ENCODE assay signal across 22 cellular contexts in genomic region chr1:110464340-110464739, GRCh38. TPM values are rescaled to one million over a fixed set of nuclear protein-coding genes. Genes with fewer than 3 reads are reported as not detected.
A peak's percentile ranks its signal among the peaks of the same experiment; 100 is the strongest.
DNase-seq lines count a peak whose midpoint lies in the region; ATAC-seq, FAIRE-seq and TF ChIP-seq lines count a peak whose summit lies in the region.
"Had no signal": no experiment of that assay in that cellular context is flagged by ENCODE, and none has a peak within 500 bp of the region (broad histone marks: within the 10 kb centered on the region; RNA-seq: fewer than 3 reads in every experiment).

No MANE protein-coding gene starts in this region.

- H3K9me3 Mint-ChIP-seq in immature natural killer cell: no peaks in the 10 kb centered on the region
- H3K9me3 Mint-ChIP-seq: activated naive CD8-positive, alpha-beta T cell treated with anti-CD3 and anti-CD28 coated beads, Interleukin-2, amount 10 ng/mL, durations not matched to agents 7 days and 5 days; dendritic cell treated with granulocyte-macrophage colony-stimulating factor and Interleukin-4, amounts not matched to agents 40 ng/mL and 50 ng/mL, for 4 days; stimulated activated naive B cell treated with anti-CD40 and anti-IgM and Interleukin-4, amounts not matched to agents 10 μg/mL and 1 μg/mL and 100 μg/mL, for 72 hours; T-helper 1 cell treated with Interleukin-12 subunit alpha and Interleukin-12 subunit beta and Interleukin-4 antibody, amounts not matched to agents 30 μg/mL and 1 μg/mL, for 36 hours had no signal

- no TSS peak for BruUV-seq in K562 (replicated peaks; lab: Mats Ljungman, UMichigan)

- TF ChIP-seq CTCF in K562 (IDR thresholded peaks at IDR 0.05 in 2 of 3, conservative IDR thresholded peaks at IDR 0.05 in 1 of 3; ENCODE audit: insufficient read depth in 2 of 3, low read depth in 1 of 3, low read length in 3 of 3) (no peak), foreskin keratinocyte (conservative IDR thresholded peaks at IDR 0.05) (no peak), heart right ventricle (IDR thresholded peaks at IDR 0.05) (no peak)

- no peak overlapping the region for H3K27ac Mint-ChIP-seq in immature natural killer cell
- H3K27ac Mint-ChIP-seq: activated naive CD8-positive, alpha-beta T cell treated with anti-CD3 and anti-CD28 coated beads, Interleukin-2, amount 10 ng/mL, durations not matched to agents 7 days and 5 days; dendritic cell treated with granulocyte-macrophage colony-stimulating factor and Interleukin-4, amounts not matched to agents 40 ng/mL and 50 ng/mL, for 4 days; stimulated activated naive B cell treated with anti-CD40 and anti-IgM and Interleukin-4, amounts not matched to agents 10 μg/mL and 1 μg/mL and 100 μg/mL, for 72 hours; T-helper 1 cell treated with Interleukin-12 subunit alpha and Interleukin-12 subunit beta and Interleukin-4 antibody, amounts not matched to agents 30 μg/mL and 1 μg/mL, for 36 hours had no signal

- no peaks in the 10 kb centered on the region for H3K9me1 ChIP-seq in K562 (ENCODE audit: control insufficient read depth, insufficient read depth, low read length)

- no peaks in the 10 kb centered on the region for H3K79me2 ChIP-seq in K562 (ENCODE audit: control insufficient read depth, insufficient read depth, low read length)

- ATAC-seq in K562 (no peak), foreskin keratinocyte (peak; percentile 54), heart right ventricle (no peak)
- ATAC-seq: stimulated activated naive B cell treated with anti-CD40 and anti-IgM and Interleukin-4, amounts not matched to agents 10 μg/mL and 1 μg/mL and 100 μg/mL, for 72 hours had no signal

- CTCF ChIA-PET in K562 (lab: Yijun Ruan, JAX; ENCODE audit: low intra/inter-chr PET ratio): interaction anchor here (0.8 kb wide), 1 partner anchor 257 kb away, joined by 7 read pairs; no protein-coding TSS in a partner anchor

- no peak for TF ChIP-seq POLR2A in K562 (conservative IDR thresholded peaks at IDR 0.05)

- H3K4me1 Mint-ChIP-seq in immature natural killer cell: no peaks in the 10 kb centered on the region
- H3K4me1 Mint-ChIP-seq: activated naive CD8-positive, alpha-beta T cell treated with anti-CD3 and anti-CD28 coated beads, Interleukin-2, amount 10 ng/mL, durations not matched to agents 7 days and 5 days; stimulated activated naive B cell treated with anti-CD40 and anti-IgM and Interleukin-4, amounts not matched to agents 10 μg/mL and 1 μg/mL and 100 μg/mL, for 72 hours had no signal

- no peak overlapping the region for H3K27ac ChIP-seq in K562 (ENCODE audit: extremely low read depth, low read depth, low read length)
- peak overlapping the region; percentile 76 for H3K27ac ChIP-seq in foreskin keratinocyte
- H3K27ac ChIP-seq in small intestine (ENCODE audit: low read depth in 1 of 2, low read length in 1 of 2): no peak overlapping the region
- H3K27ac ChIP-seq in heart right ventricle: no peak overlapping the region
- H3K27ac ChIP-seq: vagina had no signal

- 2% methylated on average over 2 of the region's 2 CpGs for WGBS in K562 (ENCODE audit: insufficient coverage, low coverage, missing lambda C conversion rate)
- 51 to 71% (median 52%) methylated on average over 2 of the region's 2 CpGs for WGBS in small intestine, 3 donors
- WGBS in heart right ventricle, 2 donors: 74 to 85% methylated on average over 2 of the region's 2 CpGs

- DNase-seq in ELR (ENCODE audit: low read depth) (peak; percentile 34), K562 (ENCODE audit: extremely low read depth in 1 of 4, low spot score in 3 of 4) (no peak), foreskin keratinocyte (peak in 1 of 2 donors; percentile 68), small intestine (peak; percentile 10), heart right ventricle (no peak), immature natural killer cell (no peak)
- no peak for DNase-seq in activated naive CD4-positive, alpha-beta T cell (lab: John Stamatoyannopoulos, UW)
- DNase-seq in stimulated activated CD4-positive, alpha-beta T cell treated with anti-CD3 and anti-CD28 coated beads, Interleukin-2, amount 100 ng/mL, for 24 hours: no peak
- DNase-seq: activated CD8-positive, alpha-beta memory T cell treated with anti-CD3 and anti-CD28 coated beads, Interleukin-2, amount 50 U/mL, for 48 hours; activated naive CD8-positive, alpha-beta T cell treated with anti-CD3 and anti-CD28 coated beads, Interleukin-2, amount 10 ng/mL, durations not matched to agents 7 days and 5 days; H7; islet precursor cell; Kasumi-1; NCI-H187 treated with DMSO at 0.1 percent for 48 hours; NCI-H526 treated with DMSO at 0.1 percent for 48 hours; stimulated activated naive B cell treated with anti-CD40 and anti-IgM and Interleukin-4, amounts not matched to agents 10 μg/mL and 1 μg/mL and 100 μg/mL, for 72 hours had no signal

- POLR2A ChIA-PET in K562 (lab: Yijun Ruan, JAX): interaction anchor here (0.6 to 1.0 kb wide), 3 partner anchors 32 to 955 kb away, joined by 3 to 8 read pairs (median 4); no protein-coding TSS in a partner anchor

- peaks cover 4 to 7% of the 10 kb centered on the region in 2 experiments; a peak in 3 of 5 replicates for H3K4me1 ChIP-seq in K562 (replicated peaks in 1 of 2; ENCODE audit: control insufficient read depth in 2 of 2, insufficient read depth in 2 of 2, low read length in 2 of 2)
- H3K4me1 ChIP-seq in foreskin keratinocyte: peaks cover 19% of the 10 kb centered on the region
- no peaks in the 10 kb centered on the region for H3K4me1 ChIP-seq in small intestine (ENCODE audit: control insufficient read depth in 2 of 2, insufficient read depth in 1 of 2, low read depth in 1 of 2, low read length in 1 of 2)
- peaks cover 0 to 17% (median 6%) of the 10 kb centered on the region in 9 donors for H3K4me1 ChIP-seq in heart right ventricle

- no peaks in the 10 kb centered on the region for H3K36me3 Mint-ChIP-seq in immature natural killer cell
- H3K36me3 Mint-ChIP-seq: activated naive CD8-positive, alpha-beta T cell treated with anti-CD3 and anti-CD28 coated beads, Interleukin-2, amount 10 ng/mL, durations not matched to agents 7 days and 5 days; stimulated activated naive B cell treated with anti-CD40 and anti-IgM and Interleukin-4, amounts not matched to agents 10 μg/mL and 1 μg/mL and 100 μg/mL, for 72 hours had no signal

- peaks cover 0 to 1% (median 0%) of the 10 kb centered on the region in 3 donors for H3K27me3 Mint-ChIP-seq in immature natural killer cell (ENCODE audit: low read depth in 3 of 3)
- H3K27me3 Mint-ChIP-seq: dendritic cell treated with granulocyte-macrophage colony-stimulating factor and Interleukin-4, amounts not matched to agents 40 ng/mL and 50 ng/mL, for 4 days had no signal

- H4K20me1 ChIP-seq in K562 (replicated peaks; ENCODE audit: control insufficient read depth, insufficient read depth, low read length): peaks cover 3% of the 10 kb centered on the region; the same call in 1 of the 2 replicates

- H3K4me3 ChIP-seq in K562 (no peak overlapping the region), small intestine (ENCODE audit: low read depth in 1 of 2, low read length in 2 of 2) (no peak overlapping the region), heart right ventricle (no peak overlapping the region)
- H3K4me3 ChIP-seq: vagina had no signal

- H3K4me3 Mint-ChIP-seq in immature natural killer cell: no peak overlapping the region
- H3K4me3 Mint-ChIP-seq: activated naive CD8-positive, alpha-beta T cell treated with anti-CD3 and anti-CD28 coated beads, Interleukin-2, amount 10 ng/mL, durations not matched to agents 7 days and 5 days; dendritic cell treated with granulocyte-macrophage colony-stimulating factor and Interleukin-4, amounts not matched to agents 40 ng/mL and 50 ng/mL, for 4 days; stimulated activated naive B cell treated with anti-CD40 and anti-IgM and Interleukin-4, amounts not matched to agents 10 μg/mL and 1 μg/mL and 100 μg/mL, for 72 hours; T-helper 1 cell treated with Interleukin-12 subunit alpha and Interleukin-12 subunit beta and Interleukin-4 antibody, amounts not matched to agents 30 μg/mL and 1 μg/mL, for 36 hours had no signal

- no peak overlapping the region for H3K4me2 ChIP-seq in K562 (ENCODE audit: insufficient read depth, low read length)

- H3K27me3 ChIP-seq in K562 (ENCODE audit: control insufficient read depth in 2 of 2, insufficient read depth in 2 of 2, low read length in 2 of 2) (no peaks in the 10 kb centered on the region; a peak in 1 of 5 replicates), foreskin keratinocyte (no peaks in the 10 kb centered on the region), small intestine (ENCODE audit: control insufficient read depth in 2 of 2, insufficient read depth in 2 of 2, low read length in 2 of 2) (no peaks in the 10 kb centered on the region), heart right ventricle (no peaks in the 10 kb centered on the region)
- H3K27me3 ChIP-seq: vagina had no signal

- no peaks in the 10 kb centered on the region for H3K36me3 ChIP-seq in K562 (ENCODE audit: control insufficient read depth, insufficient read depth, low read length)
- no peaks in the 10 kb centered on the region for H3K36me3 ChIP-seq in small intestine (ENCODE audit: control insufficient read depth in 2 of 2, insufficient read depth in 2 of 2, low read length in 2 of 2)
- H3K36me3 ChIP-seq in heart right ventricle: no peaks in the 10 kb centered on the region
- H3K36me3 ChIP-seq: vagina had no signal

- intact Hi-C loops in K562 (cut with micrococcal nuclease): loop anchor here (10.0 kb wide), 1 partner anchor 410 kb away; no protein-coding TSS in a partner anchor
- intact Hi-C loops in heart right ventricle (cut with DNase I): loop anchor here in 8 of 10 donors (5.0 to 10.0 kb wide), 4 partner anchors 52 to 262 kb away; no protein-coding TSS in a partner anchor

- in situ Hi-C loops in K562 (cut with MboI): no loop called here

- no peak overlapping the region for H2AFZ ChIP-seq in K562 (ENCODE audit: low read depth, low read length)

- no peak for TF ChIP-seq RAD21 in K562 (CRISPR knock-in tag; conservative IDR thresholded peaks at IDR 0.05 in 1 of 2, IDR thresholded peaks at IDR 0.05 in 1 of 2)

- FAIRE-seq in K562 (lab: Jason Lieb, UNC) (no peak), small intestine (lab: Jason Lieb, UNC) (no peak)
- FAIRE-seq: frontal cortex, RCC 7860 had no signal

- H3K9me3 ChIP-seq in K562 (replicated peaks; ENCODE audit: control insufficient read depth, insufficient read depth, low read depth, low read length): no peaks in the 10 kb centered on the region
- no peaks in the 10 kb centered on the region for H3K9me3 ChIP-seq in small intestine (ENCODE audit: control insufficient read depth, low read depth)
- H3K9me3 ChIP-seq in heart right ventricle: no peaks in the 10 kb centered on the region
- H3K9me3 ChIP-seq: vagina had no signal

- no peak for TF ChIP-seq EP300 in K562 (IDR thresholded peaks at IDR 0.05; ENCODE audit: low read length)

- no peak overlapping the region for H3K9ac ChIP-seq in K562 (ENCODE audit: insufficient read depth in 1 of 2, low read depth in 2 of 2, low read length in 2 of 2)

RNA-seq across cellular contexts. Expression of gene PROK1, which starts 13.4 kb away (rescaled TPM):
- total RNA-seq in K562 (2011; cell fraction: chromatin; rRNA removed; ENCODE audit: low replicate concordance): not detected in 2 replicates
- not detected in 2 replicates for total RNA-seq in K562 (2011; cell fraction: nucleolus; rRNA removed)
- total RNA-seq in K562 (2011; cell fraction: nucleoplasm; rRNA removed): not detected in 2 replicates
- total RNA-seq in K562 (2014; rRNA removed): not detected in 2 replicates
- not detected in 2 replicates for total RNA-seq in K562 (2014; rRNA removed; fragmentation: Illumina TruSeq; extraction: Trizol)
- not detected in 2 replicates for total RNA-seq in K562 (2015; rRNA removed; fragmentation: Illumina TruSeq; extraction: Trizol)
- total RNA-seq in K562 (2021): not detected in 2 replicates
- 0.09 TPM in 1 of 2 replicates, not detected in the other for polyA plus RNA-seq in K562 (2011; rRNA removed)
- polyA plus RNA-seq in K562 (2011; cell fraction: cytosol; rRNA removed): 0.04 and 0.16 TPM in 2 replicates
- 0.10 and 0.11 TPM in 2 replicates for polyA plus RNA-seq in K562 (2011; cell fraction: nucleus; rRNA removed)
- polyA plus RNA-seq in K562 (2012): not detected in 2 replicates
- not detected in 2 replicates for polyA plus RNA-seq in K562 (2014; fragmentation: Illumina TruSeq; extraction: Trizol)
- not detected for polyA plus RNA-seq in K562 (2014; fragmentation: Nextera tagmentation; extraction: Ambion mirVana)
- 0.15 TPM in 1 of 2 replicates, not detected in the other for polyA plus RNA-seq in K562 (2014; rRNA removed)
- polyA minus RNA-seq in K562 (2011; rRNA and poly(A)+ RNA removed): not detected in 2 replicates
- not detected in 2 replicates for polyA minus RNA-seq in K562 (2011; cell fraction: cytosol; rRNA and poly(A)+ RNA removed)
- polyA minus RNA-seq in K562 (2011; cell fraction: nucleus; rRNA and poly(A)+ RNA removed): not detected in 2 replicates
- not detected in 2 replicates for total RNA-seq in foreskin keratinocyte
- not detected in 2 replicates for polyA plus RNA-seq in foreskin keratinocyte
- under 1 TPM in 1 of 3 donors, not detected in 2; 0.07 TPM for polyA plus RNA-seq in small intestine
- total RNA-seq in heart right ventricle: 1 to 10 TPM in 1 of 10 donors, under 1 TPM in 4, not detected in 5; 0.17 to 1.6 (median 0.29) TPM
- 1 to 10 TPM in 1 of 2 donors, under 1 TPM in 1; 0.07 to 6.8 TPM for polyA plus RNA-seq in heart right ventricle
- polyA plus RNA-seq in immature natural killer cell: not detected
- total RNA-seq: activated naive CD8-positive, alpha-beta T cell treated with anti-CD3 and anti-CD28 coated beads, Interleukin-2, amount 10 ng/mL, durations not matched to agents 7 days and 5 days; frontal cortex; H7; pulmonary artery endothelial cell had no signal

RNA-seq across cellular contexts. Expression of gene KCNA10, which starts 54.6 kb away (rescaled TPM):
- not detected in 2 replicates for total RNA-seq in K562 (2011; cell fraction: chromatin; rRNA removed; ENCODE audit: low replicate concordance)
- not detected in 2 replicates for total RNA-seq in K562 (2011; cell fraction: nucleolus; rRNA removed)
- total RNA-seq in K562 (2011; cell fraction: nucleoplasm; rRNA removed): not detected in 2 replicates
- total RNA-seq in K562 (2014; rRNA removed) (not detected in 2 replicates), K562 (2014; rRNA removed; fragmentation: Illumina TruSeq; extraction: Trizol) (not detected in 2 replicates), K562 (2015; rRNA removed; fragmentation: Illumina TruSeq; extraction: Trizol) (not detected in 2 replicates), K562 (2021) (not detected in 2 replicates), foreskin keratinocyte (not detected in 2 replicates), heart right ventricle (not detected)
- polyA plus RNA-seq in K562 (2011; rRNA removed) (not detected in 2 replicates), K562 (2014; fragmentation: Illumina TruSeq; extraction: Trizol) (not detected in 2 replicates), K562 (2014; fragmentation: Nextera tagmentation; extraction: Ambion mirVana) (not detected), K562 (2014; rRNA removed) (not detected in 2 replicates), foreskin keratinocyte (not detected in 2 replicates), small intestine (not detected), heart right ventricle (not detected), immature natural killer cell (not detected)
- not detected in 2 replicates for polyA plus RNA-seq in K562 (2011; cell fraction: cytosol; rRNA removed)
- not detected in 2 replicates for polyA plus RNA-seq in K562 (2011; cell fraction: nucleus; rRNA removed)
- not detected in 2 replicates for polyA plus RNA-seq in K562 (2012)
- polyA minus RNA-seq in K562 (2011; rRNA and poly(A)+ RNA removed): not detected in 2 replicates
- polyA minus RNA-seq in K562 (2011; cell fraction: cytosol; rRNA and poly(A)+ RNA removed): not detected in 2 replicates
- polyA minus RNA-seq in K562 (2011; cell fraction: nucleus; rRNA and poly(A)+ RNA removed): not detected in 2 replicates
- total RNA-seq: activated naive CD8-positive, alpha-beta T cell treated with anti-CD3 and anti-CD28 coated beads, Interleukin-2, amount 10 ng/mL, durations not matched to agents 7 days and 5 days; frontal cortex; H7; pulmonary artery endothelial cell; vagina had no signal

RNA-seq across cellular contexts. Expression of gene LAMTOR5, which starts 56.8 kb away (rescaled TPM):
- 40.9 and 52.1 TPM in 2 replicates for total RNA-seq in K562 (2011; cell fraction: chromatin; rRNA removed; ENCODE audit: low replicate concordance)
- total RNA-seq in K562 (2011; cell fraction: nucleolus; rRNA removed): 63.2 and 70.9 TPM in 2 replicates
- 77.4 and 94.5 TPM in 2 replicates for total RNA-seq in K562 (2011; cell fraction: nucleoplasm; rRNA removed)
- total RNA-seq in K562 (2014; rRNA removed) (191 and 206 TPM in 2 replicates), K562 (2014; rRNA removed; fragmentation: Illumina TruSeq; extraction: Trizol) (123 and 130 TPM in 2 replicates), K562 (2015; rRNA removed; fragmentation: Illumina TruSeq; extraction: Trizol) (107 and 118 TPM in 2 replicates), K562 (2021) (169 and 198 TPM in 2 replicates), foreskin keratinocyte (75.5 and 92.7 TPM in 2 replicates), heart right ventricle (100 to 1,000 TPM; 209 to 268 (median 245) TPM)
- polyA plus RNA-seq in K562 (2011; rRNA removed) (537 and 538 TPM in 2 replicates), K562 (2014; fragmentation: Illumina TruSeq; extraction: Trizol) (229 and 241 TPM in 2 replicates), K562 (2014; fragmentation: Nextera tagmentation; extraction: Ambion mirVana) (100 to 1,000 TPM; 648 to 712 TPM), K562 (2014; rRNA removed) (320 and 438 TPM in 2 replicates), foreskin keratinocyte (214 and 219 TPM in 2 replicates), small intestine (100 to 1,000 TPM; 288 to 345 (median 323) TPM), heart right ventricle (100 to 1,000 TPM; 281 to 506 TPM), immature natural killer cell (100 to 1,000 TPM; 254 to 387 (median 277) TPM)
- polyA plus RNA-seq in K562 (2011; cell fraction: cytosol; rRNA removed): 530 and 732 TPM in 2 replicates
- polyA plus RNA-seq in K562 (2011; cell fraction: nucleus; rRNA removed): 174 and 259 TPM in 2 replicates
- polyA plus RNA-seq in K562 (2012): 318 and 451 TPM in 2 replicates
- polyA minus RNA-seq in K562 (2011; rRNA and poly(A)+ RNA removed): 150 and 153 TPM in 2 replicates
- polyA minus RNA-seq in K562 (2011; cell fraction: cytosol; rRNA and poly(A)+ RNA removed): 52.8 and 60.1 TPM in 2 replicates
- polyA minus RNA-seq in K562 (2011; cell fraction: nucleus; rRNA and poly(A)+ RNA removed): 27.1 and 59.8 TPM in 2 replicates

Comparison
In these comparisons a context has a peak if more than half of its experiments do, and no peak if none do; other contexts are left out.
1. DNase-seq: peak in ELR (single experiment) and small intestine (single experiment); none in K562 (0 of 4), activated naive CD4-positive, alpha-beta T cell (0 of 4), heart right ventricle (0 of 2), immature natural killer cell (0 of 3) and stimulated activated CD4-positive, alpha-beta T cell treated with anti-CD3 and anti-CD28 coated beads, Interleukin-2, amount 100 ng/mL, for 24 hours (0 of 2).